1 cellular context compared by ENCODE assay signal in genomic region chr15:90221251-90221900, GRCh38.
TF ChIP-seq lines count a peak whose summit lies in the region.

No MANE protein-coding gene starts in this region.

TF ChIP-seq in WTC11, 78 proteins besides CTCF, POLR2A, EP300 and RAD21 (continued from another document):
- TF ChIP-seq, protein P1, sequence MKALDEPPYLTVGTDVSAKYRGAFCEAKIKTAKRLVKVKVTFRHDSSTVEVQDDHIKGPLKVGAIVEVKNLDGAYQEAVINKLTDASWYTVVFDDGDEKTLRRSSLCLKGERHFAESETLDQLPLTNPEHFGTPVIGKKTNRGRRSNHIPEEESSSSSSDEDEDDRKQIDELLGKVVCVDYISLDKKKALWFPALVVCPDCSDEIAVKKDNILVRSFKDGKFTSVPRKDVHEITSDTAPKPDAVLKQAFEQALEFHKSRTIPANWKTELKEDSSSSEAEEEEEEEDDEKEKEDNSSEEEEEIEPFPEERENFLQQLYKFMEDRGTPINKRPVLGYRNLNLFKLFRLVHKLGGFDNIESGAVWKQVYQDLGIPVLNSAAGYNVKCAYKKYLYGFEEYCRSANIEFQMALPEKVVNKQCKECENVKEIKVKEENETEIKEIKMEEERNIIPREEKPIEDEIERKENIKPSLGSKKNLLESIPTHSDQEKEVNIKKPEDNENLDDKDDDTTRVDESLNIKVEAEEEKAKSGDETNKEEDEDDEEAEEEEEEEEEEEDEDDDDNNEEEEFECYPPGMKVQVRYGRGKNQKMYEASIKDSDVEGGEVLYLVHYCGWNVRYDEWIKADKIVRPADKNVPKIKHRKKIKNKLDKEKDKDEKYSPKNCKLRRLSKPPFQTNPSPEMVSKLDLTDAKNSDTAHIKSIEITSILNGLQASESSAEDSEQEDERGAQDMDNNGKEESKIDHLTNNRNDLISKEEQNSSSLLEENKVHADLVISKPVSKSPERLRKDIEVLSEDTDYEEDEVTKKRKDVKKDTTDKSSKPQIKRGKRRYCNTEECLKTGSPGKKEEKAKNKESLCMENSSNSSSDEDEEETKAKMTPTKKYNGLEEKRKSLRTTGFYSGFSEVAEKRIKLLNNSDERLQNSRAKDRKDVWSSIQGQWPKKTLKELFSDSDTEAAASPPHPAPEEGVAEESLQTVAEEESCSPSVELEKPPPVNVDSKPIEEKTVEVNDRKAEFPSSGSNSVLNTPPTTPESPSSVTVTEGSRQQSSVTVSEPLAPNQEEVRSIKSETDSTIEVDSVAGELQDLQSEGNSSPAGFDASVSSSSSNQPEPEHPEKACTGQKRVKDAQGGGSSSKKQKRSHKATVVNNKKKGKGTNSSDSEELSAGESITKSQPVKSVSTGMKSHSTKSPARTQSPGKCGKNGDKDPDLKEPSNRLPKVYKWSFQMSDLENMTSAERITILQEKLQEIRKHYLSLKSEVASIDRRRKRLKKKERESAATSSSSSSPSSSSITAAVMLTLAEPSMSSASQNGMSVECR (CRISPR knock-in tag; IDR thresholded peaks at IDR 0.05; ENCODE audit: borderline replicate concordance), result no peak
- TF ChIP-seq SMAD3 (CRISPR knock-in tag; IDR thresholded peaks at IDR 0.05; ENCODE audit: borderline replicate concordance), result no peak
- TF ChIP-seq ZNF423 (CRISPR knock-in tag; IDR thresholded peaks at IDR 0.05), result 0 out of 2 replicates have a peak, but pooled peaks have one; percentile 24
- TF ChIP-seq HMGXB4 (CRISPR knock-in tag; IDR thresholded peaks at IDR 0.05), result 0 out of 2 replicates have a peak, but pooled peaks have one; percentile 49
- TF ChIP-seq FOXK1 (CRISPR knock-in tag; IDR thresholded peaks at IDR 0.05), result 0 out of 2 replicates have a peak, but pooled peaks have one; percentile 28
- no peak for TF ChIP-seq SMAD4 (CRISPR knock-in tag; IDR thresholded peaks at IDR 0.05)
- no peak for TF ChIP-seq CREM (CRISPR knock-in tag; IDR thresholded peaks at IDR 0.05)
- TF ChIP-seq ETV6 (CRISPR knock-in tag; IDR thresholded peaks at IDR 0.05), result peak; percentile 35; the same call in 1 of the 2 replicates
- no peak for TF ChIP-seq ZNF416 (CRISPR knock-in tag; IDR thresholded peaks at IDR 0.05)
- no peak for TF ChIP-seq ERG (CRISPR knock-in tag; IDR thresholded peaks at IDR 0.05)
- TF ChIP-seq ZNF121 (CRISPR knock-in tag; IDR thresholded peaks at IDR 0.05), result 0 out of 2 replicates have a peak, but pooled peaks have one; percentile 3
- 0 out of 2 replicates have a peak, but pooled peaks have one; percentile 67 for TF ChIP-seq ZNF512 (CRISPR knock-in tag; IDR thresholded peaks at IDR 0.05; ENCODE audit: borderline replicate concordance)
- no peak for TF ChIP-seq GRHL2 (CRISPR knock-in tag; IDR thresholded peaks at IDR 0.05; ENCODE audit: insufficient replicate concordance, severe bottlenecking)
